ENCODE assay signal across 32 cellular contexts in the genomic region with DNA sequence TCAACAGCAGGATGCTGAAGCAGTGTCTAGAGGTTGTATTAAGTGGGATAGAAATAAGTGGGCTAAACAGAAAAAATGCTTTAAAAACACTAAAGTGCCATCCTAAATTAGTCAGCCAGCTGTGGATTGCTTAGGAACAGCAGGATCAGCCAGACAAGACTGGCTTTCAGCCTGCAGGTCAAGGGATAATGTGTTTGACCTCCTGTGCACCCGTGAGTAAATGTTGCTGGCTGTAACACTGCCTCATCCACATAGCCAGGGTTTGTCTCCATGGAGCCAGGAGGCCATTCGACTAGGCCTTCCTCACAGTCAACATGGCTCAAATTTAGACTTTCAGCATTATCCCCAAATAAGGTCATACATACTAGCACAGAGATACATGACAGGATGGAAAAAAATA.
DNase-seq lines count a peak whose midpoint lies in the region; ATAC-seq and TF ChIP-seq lines count a peak whose summit lies in the region.
"Had no signal": no experiment of that assay in that cellular context is flagged by ENCODE, and none has a peak within 500 bp of the region (broad histone marks: within the 10 kb centered on the region; RNA-seq: fewer than 3 reads in every experiment).

No MANE protein-coding gene starts in this region.

- H3K27ac ChIP-seq in lung (ENCODE audit: low read depth in 1 of 2, low read length in 1 of 2) (no peak overlapping the region), transverse colon (no peak overlapping the region)
- H3K27ac ChIP-seq: 22Rv1, brain microvascular endothelial cell, esophagus squamous epithelium, gastroesophageal sphincter, hepatocyte, left lung had no signal

- TF ChIP-seq EP300 in transverse colon (IDR thresholded peaks at IDR 0.05; ENCODE audit: low read depth), result no peak

- TF ChIP-seq CTCF in lung (IDR thresholded peaks at IDR 0.05; ENCODE audit: control extremely low read depth, extremely low read depth), result no peak
- TF ChIP-seq CTCF in transverse colon (IDR thresholded peaks at IDR 0.05), result no peak

- in situ Hi-C loops in transverse colon (cut with MboI; ENCODE audit: low pct_ligation_motif_present in 1 of 4, low pct_unique_long_range_greater_than_20kb in 1 of 4, low sequenced_read_pairs in 3 of 4), result no loop called here

- DNase-seq in DMS 273 (lab: John Stamatoyannopoulos, UW; ENCODE audit: unreplicated experiment) (peak; percentile 68), DMS 273 treated with DMSO at 0.1 percent for 48 hours (lab: John Stamatoyannopoulos, UW) (no peak), SK-N-DZ (ENCODE audit: low spot score) (peak; percentile 6), lung (ENCODE audit: low spot score) (no peak), stromal cell of bone marrow (ENCODE audit: low read depth) (peak; percentile 35), transverse colon (no peak), SHP77 (lab: John Stamatoyannopoulos, UW) (no peak), islet precursor cell (no peak)
- DNase-seq: activated CD4-positive, alpha-beta T cell treated with anti-CD3 and anti-CD28 coated beads for 4 hours; activated T-cell treated with anti-CD3 and anti-CD28 coated beads for 4 hours; amygdala; brain microvascular endothelial cell; C1 segment of cervical spinal cord; DMS79; esophagus squamous epithelium; GDM1; immature natural killer cell; Karpas-422; left lung; mesenchymal stem cell; NCI-H1417 treated with DMSO at 0.1 percent for 48 hours; NCI-H2107; NCI-H510A; SIG-M5; stimulated activated CD4-positive, alpha-beta T cell treated with anti-CD3 and anti-CD28 coated beads, Interleukin-15, amount 100 ng/mL, for 24 hours; trophoblast cell had no signal

- peaks cover 0 to 3% of the 10 kb centered on the region in 2 donors for H3K9me3 ChIP-seq in lung (ENCODE audit: control insufficient read depth in 2 of 2, insufficient read depth in 1 of 2, low read length in 1 of 2)
- H3K9me3 ChIP-seq in transverse colon, result no peaks in the 10 kb centered on the region
- H3K9me3 ChIP-seq: esophagus squamous epithelium, gastroesophageal sphincter, left lung had no signal

- intact Hi-C loops in transverse colon (cut with DNase I; ENCODE audit: low total_unique reads), result no loop called here

- H3K4me3 ChIP-seq in lung (no peak overlapping the region), transverse colon (no peak overlapping the region)
- H3K4me3 ChIP-seq: esophagus squamous epithelium, gastroesophageal sphincter, hepatocyte, left lung had no signal

- H3K36me3 ChIP-seq in lung (ENCODE audit: control insufficient read depth in 2 of 2, insufficient read depth in 2 of 2, low read length in 2 of 2) (no peaks in the 10 kb centered on the region), transverse colon (no peaks in the 10 kb centered on the region)
- H3K36me3 ChIP-seq: brain microvascular endothelial cell, esophagus squamous epithelium, gastroesophageal sphincter, left lung had no signal

- ATAC-seq in lung (ENCODE audit: insufficient read depth, low FRiP score), result peak; percentile 27
- ATAC-seq: activated naive CD4-positive, alpha-beta T cell treated with anti-CD3 and anti-CD28 coated beads, Interleukin-2, amount 50 U/mL, for 72 hours; gastroesophageal sphincter; HCT116; left lung; stimulated activated effector memory CD8-positive, alpha-beta T cell treated with anti-CD3 and anti-CD28 coated beads, Interleukin-12 subunit alpha, Interleukin-12 subunit beta, amount 100 ng/mL, for 72 hours had no signal

- no peaks in the 10 kb centered on the region for H3K27me3 ChIP-seq in lung (ENCODE audit: control insufficient read depth, insufficient read depth)
- no peaks in the 10 kb centered on the region for H3K27me3 ChIP-seq in transverse colon
- H3K27me3 ChIP-seq: brain microvascular endothelial cell, esophagus squamous epithelium, gastroesophageal sphincter, hepatocyte, left lung had no signal

- TF ChIP-seq POLR2A in transverse colon (IDR thresholded peaks at IDR 0.05), result no peak

- 40 to 63% methylated on average over 2 of the region's 2 CpGs for WGBS in lung, 2 donors
- WGBS in transverse colon (ENCODE audit: low coverage in 1 of 2), 2 donors, result 20 to 30% methylated on average over 2 of the region's 2 CpGs

- no peaks in the 10 kb centered on the region for H3K4me1 ChIP-seq in lung (ENCODE audit: control insufficient read depth in 2 of 2, insufficient read depth in 2 of 2, low read length in 2 of 2)
- H3K4me1 ChIP-seq in transverse colon, result no peaks in the 10 kb centered on the region
- H3K4me1 ChIP-seq: esophagus squamous epithelium, gastroesophageal sphincter, left lung had no signal

Comparison
In these comparisons a context has a peak if more than half of its experiments do, and no peak if none do; other contexts are left out.
1. DNase-seq: peak in DMS 273 (single experiment), SK-N-DZ (single experiment) and stromal cell of bone marrow (single experiment); none in DMS 273 treated with DMSO at 0.1 percent for 48 hours (single experiment), lung (single experiment), transverse colon (single experiment), SHP77 (0 of 2) and islet precursor cell (single experiment).